ENCODE assay signal across 28 cellular contexts in genomic region chr2:216201687-216202306, GRCh38.
DNase-seq lines count a peak whose midpoint lies in the region; ATAC-seq, FAIRE-seq and TF ChIP-seq lines count a peak whose summit lies in the region.
"Had no signal": no experiment of that assay in that cellular context is flagged by ENCODE, and none has a peak within 500 bp of the region (broad histone marks: within the 10 kb centered on the region; RNA-seq: fewer than 3 reads in every experiment).

No MANE protein-coding gene starts in this region.

- H3K4me1 ChIP-seq in HepG2 (ENCODE audit: insufficient read depth, low read length) = no peaks in the 10 kb centered on the region
- H3K4me1 ChIP-seq in right lobe of liver = no peaks in the 10 kb centered on the region
- H3K4me1 ChIP-seq in SK-N-SH (ENCODE audit: control insufficient read depth in 1 of 2, insufficient read depth in 2 of 2, low read depth in 1 of 2, low read length in 1 of 2) = peaks cover 0 to 38% of the 10 kb centered on the region in 2 experiments; a peak in 3 of 4 replicates
- H3K4me1 ChIP-seq in hepatocyte (ENCODE audit: insufficient read depth) = no peaks in the 10 kb centered on the region
- H3K4me1 ChIP-seq in mesendoderm (ENCODE audit: control insufficient read depth, low read depth, low read length) = no peaks in the 10 kb centered on the region
- H3K4me1 ChIP-seq: prostate gland, tibial nerve had no signal

- TF ChIP-seq RAD21 in HepG2 (CRISPR knock-in tag; IDR thresholded peaks at IDR 0.05) (no peak), SK-N-SH (IDR thresholded peaks at IDR 0.05; ENCODE audit: low read length) (peak; percentile 23)

- H3K56ac ChIP-seq in mesendoderm (ENCODE audit: low read length) = no peak overlapping the region

- ATAC-seq in HepG2 (no peak), right lobe of liver (no peak), HG03432 (IDR thresholded peaks at IDR 0.05; ENCODE audit: unreplicated experiment) (no peak)
- ATAC-seq: activated CD8-positive, alpha-beta memory T cell treated with anti-CD3 and anti-CD28 coated beads, Interleukin-2, amount 10 ng/mL, durations not matched to agents 7 days and 5 days; esophagus mucosa; left lobe of liver; Panc1 had no signal

- CTCF ChIA-PET in HepG2 (lab: Yijun Ruan, JAX; ENCODE audit: low intra/inter-chr PET ratio, low total read pairs) = no interaction called here
- CTCF ChIA-PET in SK-N-SH (lab: Yijun Ruan, JAX) = interaction anchor here (0.6 to 3.8 kb wide), 4 partner anchors 15 to 202 kb away, joined by 3 to 15 read pairs (median 3); partner anchors contain the start of gene MARCHF4

- H3K27me3 ChIP-seq in HepG2 (ENCODE audit: control insufficient read depth in 1 of 2, insufficient read depth in 2 of 2, low read length in 2 of 2) (no peaks in the 10 kb centered on the region), right lobe of liver (no peaks in the 10 kb centered on the region), SK-N-SH (ENCODE audit: insufficient read depth) (no peaks in the 10 kb centered on the region), hepatocyte (no peaks in the 10 kb centered on the region), mesendoderm (ENCODE audit: insufficient read depth, low read length, poor library complexity) (no peaks in the 10 kb centered on the region)
- H3K27me3 ChIP-seq: sigmoid colon, tibial nerve had no signal

- no peak for FAIRE-seq in HepG2 (lab: Jason Lieb, UNC)
- FAIRE-seq: islet of Langerhans had no signal

- H4K20me1 ChIP-seq in HepG2 (ENCODE audit: insufficient read depth, low read length) = no peaks in the 10 kb centered on the region
- H4K20me1 ChIP-seq in SK-N-SH (ENCODE audit: insufficient read depth) = no peaks in the 10 kb centered on the region
- no peaks in the 10 kb centered on the region for H4K20me1 ChIP-seq in hepatocyte (ENCODE audit: insufficient read depth, poor library complexity, severe bottlenecking)

- WGBS in HepG2 (ENCODE audit: low lambda C conversion rate) = 91% methylated on average over 3 of the region's 3 CpGs
- 93% methylated on average over 3 of the region's 3 CpGs for WGBS in right lobe of liver (ENCODE audit: insufficient coverage, low coverage, low lambda C conversion rate, missing lambda C conversion rate)
- 65% methylated on average over 3 of the region's 3 CpGs for WGBS in SK-N-SH (ENCODE audit: low lambda C conversion rate)
- 59% methylated on average over 3 of the region's 3 CpGs for WGBS in hepatocyte (ENCODE audit: low lambda C conversion rate, missing lambda C conversion rate)
- no CpG with 5 or more reads among the region's 3 CpGs for WGBS in mesendoderm (ENCODE audit: extremely low coverage, insufficient coverage, low lambda C conversion rate)

- H4K5ac ChIP-seq in mesendoderm (ENCODE audit: low read length) = no peak overlapping the region

- no peak for DNase-seq in HepG2 (ENCODE audit: low spot score)
- DNase-seq in right lobe of liver = no peak
- peak; percentile 64 for DNase-seq in SK-N-SH
- DNase-seq in hepatocyte (ENCODE audit: low spot score) = no peak
- DNase-seq in mesendoderm = no peak
- no peak for DNase-seq in GOT3 (lab: John Stamatoyannopoulos, UW)
- DNase-seq: activated CD4-positive, alpha-beta T cell treated with anti-CD3 and anti-CD28 coated beads, Interleukin-2, amount 50 U/mL, for 1 hour; activated CD8-positive, alpha-beta memory T cell treated with anti-CD3 and anti-CD28 coated beads, Interleukin-2, amount 10 ng/mL, durations not matched to agents 7 days and 5 days; central memory CD4-positive, alpha-beta T cell; GM23248; Kasumi-1; NCI-H1436; NCI-H2227 treated with DMSO at 0.1 percent for 48 hours; NCI-H526; SHP77 treated with DMSO at 0.1 percent for 48 hours; sigmoid colon; stimulated activated CD4-positive, alpha-beta T cell treated with anti-CD3 and anti-CD28 coated beads, Interleukin-12 subunit alpha, Interleukin-12 subunit beta, amount 100 ng/mL, for 4 hours; stimulated activated CD4-positive, alpha-beta T cell treated with anti-CD3 and anti-CD28 coated beads, Interleukin-2, amount 100 ng/mL, for 48 hours; T1000 had no signal

- H2BK5ac ChIP-seq in mesendoderm (ENCODE audit: low read length) = no peak overlapping the region

- no peaks in the 10 kb centered on the region for H3K9me3 ChIP-seq in HepG2 (ENCODE audit: low read length)
- H3K9me3 ChIP-seq in right lobe of liver = no peaks in the 10 kb centered on the region
- H3K9me3 ChIP-seq in SK-N-SH = no peaks in the 10 kb centered on the region
- no peaks in the 10 kb centered on the region for H3K9me3 ChIP-seq in hepatocyte (ENCODE audit: low read depth)
- H3K9me3 ChIP-seq: prostate gland, sigmoid colon, tibial nerve had no signal

- intact Hi-C loops in HepG2 (cut with micrococcal nuclease; ENCODE audit: unreplicated experiment) = no loop called here
- intact Hi-C loops in right lobe of liver (cut with DNase I) = no loop called here

- H3K18ac ChIP-seq in mesendoderm (ENCODE audit: low read length) = no peak overlapping the region

- H2AFZ ChIP-seq in HepG2 (ENCODE audit: low read length) = no peak overlapping the region
- no peak overlapping the region for H2AFZ ChIP-seq in SK-N-SH (ENCODE audit: low read depth)
- no peak overlapping the region for H2AFZ ChIP-seq in hepatocyte
- H2AFZ ChIP-seq: GM23248 had no signal

- peaks cover 6% of the 10 kb centered on the region for H3K79me1 ChIP-seq in mesendoderm (ENCODE audit: low read length)

- peaks cover 45 to 98% of the 10 kb centered on the region in 2 experiments for H3K36me3 ChIP-seq in HepG2 (replicated peaks in 1 of 2; ENCODE audit: control insufficient read depth in 1 of 2, insufficient read depth in 2 of 2, low read length in 2 of 2)
- H3K36me3 ChIP-seq in right lobe of liver = peaks cover 0 to 93% (median 51%) of the 10 kb centered on the region in 4 donors
- H3K36me3 ChIP-seq in SK-N-SH (replicated peaks in 1 of 2; ENCODE audit: control insufficient read depth in 1 of 2, insufficient read depth in 2 of 2, low read length in 1 of 2) = peaks cover 96 to 97% of the 10 kb centered on the region in 2 experiments
- no peaks in the 10 kb centered on the region for H3K36me3 ChIP-seq in hepatocyte (replicated peaks; ENCODE audit: insufficient read depth, low read depth)
- H3K36me3 ChIP-seq in mesendoderm (ENCODE audit: control insufficient read depth, insufficient read depth, low read length) = peaks cover 25% of the 10 kb centered on the region

- H3K4me2 ChIP-seq in HepG2 (ENCODE audit: low read depth, low read length) (no peak overlapping the region), SK-N-SH (no peak overlapping the region), hepatocyte (no peak overlapping the region), mesendoderm (ENCODE audit: low read length) (no peak overlapping the region)

- peaks cover 6% of the 10 kb centered on the region for H3F3A ChIP-seq in SK-N-SH (replicated peaks; ENCODE audit: insufficient read depth)

- no peak overlapping the region for H2BK15ac ChIP-seq in mesendoderm (replicated peaks; ENCODE audit: low read depth)

- TF ChIP-seq EP300 in HepG2 (IDR thresholded peaks at IDR 0.05; ENCODE audit: low read depth in 2 of 2, low read length in 2 of 2) = no peak
- TF ChIP-seq EP300 in HepG2 (CRISPR knock-in tag; IDR thresholded peaks at IDR 0.05; ENCODE audit: borderline replicate concordance) = no peak
- TF ChIP-seq EP300 in SK-N-SH (IDR thresholded peaks at IDR 0.05; ENCODE audit: borderline replicate concordance in 1 of 2, low read depth in 1 of 2, low read length in 1 of 2) = peak in 1 of 2 experiments; percentile 89; a peak in 1 of 4 replicates

- H3K4me3 ChIP-seq in HepG2 (replicated peaks in 1 of 3; ENCODE audit: insufficient read depth in 1 of 3, low read depth in 2 of 3, low read length in 3 of 3) (no peak overlapping the region), right lobe of liver (no peak overlapping the region), SK-N-SH (ENCODE audit: low read depth in 2 of 2, low read length in 1 of 2) (no peak overlapping the region), hepatocyte (no peak overlapping the region), mesendoderm (ENCODE audit: low read length) (no peak overlapping the region)
- H3K4me3 ChIP-seq: GM23248, prostate gland, sigmoid colon, tibial nerve had no signal

- no peak overlapping the region for H2BK120ac ChIP-seq in mesendoderm (ENCODE audit: low read depth, low read length)

- H3K4ac ChIP-seq in mesendoderm (ENCODE audit: low read depth, low read length) = no peak overlapping the region

- no TSS peak for BruUV-seq in HepG2 (replicated peaks; lab: Mats Ljungman, UMichigan)

- no peak overlapping the region for H3K9ac ChIP-seq in HepG2 (ENCODE audit: insufficient read depth, low read depth, low read length)
- H3K9ac ChIP-seq in SK-N-SH = no peak overlapping the region
- no peak overlapping the region for H3K9ac ChIP-seq in mesendoderm (ENCODE audit: low read length)
- H3K9ac ChIP-seq: GM23248 had no signal

- no peak overlapping the region for H4K8ac ChIP-seq in mesendoderm (ENCODE audit: low read depth, low read length)

- POLR2A ChIA-PET in HepG2 (lab: Yijun Ruan, JAX) (no interaction called here), SK-N-SH (lab: Yijun Ruan, JAX) (no interaction called here)

- H3K23ac ChIP-seq in mesendoderm (ENCODE audit: low read length) = no peak overlapping the region

- in situ Hi-C loops in HepG2 (cut with HindIII; ENCODE audit: extremely low pct_ligation_motif_present, low pct_unique_long_range_greater_than_20kb) = no loop called here

- H3K27ac ChIP-seq in HepG2 (ENCODE audit: extremely low read length, insufficient read depth, low read length) = no peak overlapping the region
- no peak overlapping the region for H3K27ac ChIP-seq in right lobe of liver
- H3K27ac ChIP-seq in SK-N-SH (ENCODE audit: low read depth in 2 of 2, low read length in 1 of 2) = peak overlapping the region in 1 of 2 experiments; percentile 98; a peak in 3 of 4 replicates
- peak overlapping the region; percentile 17 for H3K27ac ChIP-seq in hepatocyte
- H3K27ac ChIP-seq in mesendoderm (ENCODE audit: low read depth, low read length) = no peak overlapping the region
- H3K27ac ChIP-seq: C4-2B, GM23248, prostate gland, sigmoid colon, tibial nerve, VCaP had no signal

- TF ChIP-seq POLR2A in HepG2 (IDR thresholded peaks at IDR 0.05; ENCODE audit: insufficient read depth in 1 of 2, low read depth in 2 of 2, low read length in 2 of 2) (no peak), right lobe of liver (IDR thresholded peaks at IDR 0.05) (no peak)

- H3K79me2 ChIP-seq in HepG2 (ENCODE audit: insufficient read depth, low read length) (no peaks in the 10 kb centered on the region), SK-N-SH (ENCODE audit: insufficient read depth) (peaks cover 41% of the 10 kb centered on the region), hepatocyte (no peaks in the 10 kb centered on the region), mesendoderm (ENCODE audit: control insufficient read depth, insufficient read depth, low read length) (no peaks in the 10 kb centered on the region)

- H3K9me2 ChIP-seq in SK-N-SH (no peaks in the 10 kb centered on the region), hepatocyte (replicated peaks; ENCODE audit: insufficient read depth) (no peaks in the 10 kb centered on the region)

- no peak for TF ChIP-seq CTCF in HepG2 (CRISPR knock-in tag; IDR thresholded peaks at IDR 0.05)
- TF ChIP-seq CTCF in right lobe of liver (IDR thresholded peaks at IDR 0.05) = no peak
- TF ChIP-seq CTCF in SK-N-SH (IDR thresholded peaks at IDR 0.05) = no peak
- no peak for TF ChIP-seq CTCF in hepatocyte (IDR thresholded peaks at IDR 0.05; ENCODE audit: poor library complexity)

- no peak overlapping the region for H2AK5ac ChIP-seq in mesendoderm (ENCODE audit: low read length)

TF ChIP-seq in SK-N-SH, 30 proteins besides CTCF, POLR2A, EP300 and RAD21 (continues in another document):
- peak; percentile 95 for TF ChIP-seq RCOR1 (IDR thresholded peaks at IDR 0.05; ENCODE audit: low read length)

Comparison
In these comparisons a context has a peak if more than half of its experiments do, and no peak if none do; other contexts are left out.
1. Of the 25 proteins assayed by ChIP-seq in both HepG2 and SK-N-SH: peak only in HepG2: none; only in SK-N-SH: CHD2, FOXJ3, MXI1, POLR2AphosphoS5, RAD21 and TCF12; in both: none; in neither: 18; mixed calls (peak in some experiments, not most) for 1.